In the genomic region with DNA sequence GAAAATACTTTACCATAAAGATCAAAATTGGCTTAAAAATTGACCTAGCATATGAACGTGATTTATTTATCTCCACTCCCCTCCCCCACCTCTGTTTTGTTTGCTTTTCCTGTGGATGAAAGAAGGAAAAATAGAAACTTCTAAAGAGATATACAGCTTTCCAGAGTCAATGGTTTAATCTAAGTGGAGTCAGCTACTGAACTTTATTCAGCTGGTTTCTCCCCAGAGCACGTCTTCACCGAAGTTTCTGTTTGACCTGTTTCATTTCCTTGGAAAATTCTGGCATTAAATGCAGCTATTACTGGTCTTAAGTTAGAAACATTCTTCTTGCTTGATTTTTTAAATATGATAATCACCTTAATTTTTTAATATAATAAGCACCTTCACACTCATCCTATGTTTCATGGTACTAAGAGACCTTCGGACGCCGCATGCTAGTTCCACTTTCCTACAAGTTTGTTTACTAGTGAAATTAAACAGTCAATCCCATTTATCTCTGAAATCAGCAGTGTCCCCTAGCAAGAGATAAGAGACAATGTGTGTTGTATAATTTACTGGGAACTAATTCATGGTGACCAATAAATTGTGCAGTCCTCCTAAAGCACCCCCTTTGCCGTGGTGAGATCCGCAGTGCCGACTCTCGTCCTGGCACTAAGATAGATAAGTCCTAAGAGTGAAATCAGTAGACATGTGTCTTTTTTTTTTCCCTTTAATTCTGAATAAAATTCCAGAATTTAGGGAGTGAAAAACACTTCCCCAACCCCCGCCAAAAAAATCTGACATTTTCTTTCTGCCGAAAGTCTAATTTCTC, we compare ENCODE assay signal across 18 cellular contexts.
DNase-seq lines count a peak whose midpoint lies in the region; ATAC-seq and TF ChIP-seq lines count a peak whose summit lies in the region.
"Had no signal": no experiment of that assay in that cellular context is flagged by ENCODE, and none has a peak within 500 bp of the region (broad histone marks: within the 10 kb centered on the region; RNA-seq: fewer than 3 reads in every experiment).

No MANE protein-coding gene starts in this region.

- H3K14ac ChIP-seq in H9 (ENCODE audit: insufficient read depth, low read length): no peak overlapping the region

- H3K56ac ChIP-seq in H9 (ENCODE audit: insufficient read length, low read depth, low read length): no peak overlapping the region

- no peak for DNase-seq in H9
- DNase-seq in adipocyte (ENCODE audit: low read depth): no peak
- no peak for DNase-seq in lower lobe of right lung
- DNase-seq in NCI-H187 treated with DMSO at 0.1 percent for 48 hours (lab: John Stamatoyannopoulos, UW): no peak
- no peak for DNase-seq in PC-3
- DNase-seq in tibial artery: no peak
- DNase-seq: AML-193, Caco-2, DMS53, KBM-7, NCI-H1092 treated with DMSO at 0.1 percent for 48 hours, NCI-H187, NCI-H2171, NCI-H446 treated with DMSO at 0.1 percent for 48 hours, SIG-M5 had no signal

- no peak overlapping the region for H2BK20ac ChIP-seq in H9 (ENCODE audit: low read depth, low read length, poor library complexity, severe bottlenecking)

- H3K9me2 ChIP-seq in PC-3 (replicated peaks; ENCODE audit: low read length): no peaks in the 10 kb centered on the region

- H3K79me2 ChIP-seq in H9 (ENCODE audit: insufficient read depth, low read length) (no peaks in the 10 kb centered on the region), PC-3 (ENCODE audit: low read length) (no peaks in the 10 kb centered on the region)

- no peak overlapping the region for H3K27ac ChIP-seq in H9 (ENCODE audit: insufficient read length, low read depth, low read length)
- H3K27ac ChIP-seq in lower lobe of right lung: no peak overlapping the region
- peak overlapping the region; percentile 84 for H3K27ac ChIP-seq in rectal smooth muscle tissue (ENCODE audit: low read depth, low read length)
- no peak overlapping the region for H3K27ac ChIP-seq in PC-3 (ENCODE audit: low read length)
- no peak overlapping the region for H3K27ac ChIP-seq in tibial artery
- H3K27ac ChIP-seq: HL-60 had no signal

- H3K9me3 ChIP-seq in H9 (ENCODE audit: control insufficient read depth, low read depth, low read length): no peaks in the 10 kb centered on the region
- H3K9me3 ChIP-seq in adipocyte (ENCODE audit: control insufficient read depth, low read length): no peaks in the 10 kb centered on the region
- no peaks in the 10 kb centered on the region for H3K9me3 ChIP-seq in lower lobe of right lung
- no peaks in the 10 kb centered on the region for H3K9me3 ChIP-seq in PC-3 (ENCODE audit: low read length)
- H3K9me3 ChIP-seq in tibial artery: no peaks in the 10 kb centered on the region
- H3K9me3 ChIP-seq: Caco-2 had no signal

- H3K4me3 ChIP-seq in adipocyte (ENCODE audit: low read length) (peak overlapping the region; percentile 71), lower lobe of right lung (peak overlapping the region; percentile 27), rectal smooth muscle tissue (ENCODE audit: low read length) (no peak overlapping the region), PC-3 (ENCODE audit: low read length) (no peak overlapping the region), tibial artery (no peak overlapping the region)

- peak overlapping the region in 2 of 3 experiments; percentile 15 to 53; a peak in 2 of 7 replicates for H3K27ac Mint-ChIP-seq in H9

- no peak overlapping the region for H2BK12ac ChIP-seq in H9 (ENCODE audit: insufficient read length, low read depth, low read length)

- H3K4me1 Mint-ChIP-seq in H9: peaks cover 25 to 35% of the 10 kb centered on the region in 2 experiments

- no peak overlapping the region for H2BK5ac ChIP-seq in H9 (ENCODE audit: insufficient read length, low read length)

- H3K27me3 ChIP-seq in H9 (ENCODE audit: insufficient read depth, low read length) (no peaks in the 10 kb centered on the region), adipocyte (replicated peaks; ENCODE audit: control insufficient read depth, insufficient read depth, low read length) (no peaks in the 10 kb centered on the region), lower lobe of right lung (ENCODE audit: low read depth) (no peaks in the 10 kb centered on the region), rectal smooth muscle tissue (ENCODE audit: control insufficient read depth, insufficient read depth, low read length) (no peaks in the 10 kb centered on the region), PC-3 (ENCODE audit: low read length) (no peaks in the 10 kb centered on the region), tibial artery (no peaks in the 10 kb centered on the region)

- H3K23ac ChIP-seq in H9 (ENCODE audit: insufficient read length, low read depth, low read length): no peak overlapping the region

- POLR2A ChIA-PET in PC-3 (lab: Charles Lee; ENCODE audit: unreplicated experiment): no interaction called here

- H3K9ac ChIP-seq in H9 (ENCODE audit: extremely low read depth, insufficient read length, low read length) (no peak overlapping the region), adipocyte (ENCODE audit: low read length) (peak overlapping the region; percentile 58), rectal smooth muscle tissue (ENCODE audit: low read length) (no peak overlapping the region), PC-3 (ENCODE audit: low read length) (no peak overlapping the region)

- H4K8ac ChIP-seq in H9 (replicated peaks; ENCODE audit: insufficient read length, low read depth, low read length): no peak overlapping the region

- H2AFZ ChIP-seq in H9 (ENCODE audit: low read length): no peak overlapping the region
- H2AFZ ChIP-seq in PC-3 (ENCODE audit: low read length): no peak overlapping the region

- H3K23me2 ChIP-seq in H9 (ENCODE audit: insufficient read length, low read depth, low read length, poor library complexity, severe bottlenecking): no peaks in the 10 kb centered on the region

- CTCF ChIA-PET in PC-3 (lab: Charles Lee): no interaction called here

- H3K4ac ChIP-seq in H9 (ENCODE audit: low read depth, low read length): no peak overlapping the region

- no peak for TF ChIP-seq CTCF in H9 (conservative IDR thresholded peaks at IDR 0.05)
- TF ChIP-seq CTCF in lower lobe of right lung (IDR thresholded peaks at IDR 0.05): no peak
- TF ChIP-seq CTCF in PC-3 (conservative IDR thresholded peaks at IDR 0.05; ENCODE audit: low read depth, low read length): no peak
- no peak for TF ChIP-seq CTCF in tibial artery (IDR thresholded peaks at IDR 0.05)

- H2AK5ac ChIP-seq in H9 (ENCODE audit: insufficient read length, low read length): no peak overlapping the region

- no peak overlapping the region for H3K4me3 Mint-ChIP-seq in H9

- no peak overlapping the region for H4K91ac ChIP-seq in H9 (ENCODE audit: insufficient read length, low read depth, low read length)

- no TSS peak for BruUV-seq in PC-3 (replicated peaks; lab: Mats Ljungman, UMichigan)

- no peak overlapping the region for H4K5ac ChIP-seq in H9 (ENCODE audit: insufficient read length, low read depth, low read length)

- no peaks in the 10 kb centered on the region for H3K36me3 ChIP-seq in adipocyte (ENCODE audit: control insufficient read depth, insufficient read depth, low read length, severe bottlenecking)
- H3K36me3 ChIP-seq in lower lobe of right lung: no peaks in the 10 kb centered on the region
- H3K36me3 ChIP-seq in rectal smooth muscle tissue (ENCODE audit: control insufficient read depth, insufficient read depth, low read length): no peaks in the 10 kb centered on the region
- no peaks in the 10 kb centered on the region; the same call in 1 of the 2 replicates for H3K36me3 ChIP-seq in PC-3 (ENCODE audit: low read depth, low read length)
- H3K36me3 ChIP-seq in tibial artery: no peaks in the 10 kb centered on the region

- intact Hi-C loops in lower lobe of right lung (cut with DNase I) (no loop called here), PC-3 (cut with micrococcal nuclease) (no loop called here), tibial artery (cut with DNase I; ENCODE audit: low total_unique reads) (loop anchor here (10.0 kb wide), 1 partner anchor 1056 kb away; no protein-coding TSS in a partner anchor)

- no peaks in the 10 kb centered on the region for H3F3A ChIP-seq in PC-3 (ENCODE audit: low read length, unreplicated experiment)

- H3K36me3 Mint-ChIP-seq in H9 (ENCODE audit: insufficient read depth in 1 of 3, low read depth in 3 of 3): peaks cover 0 to 12% (median 0%) of the 10 kb centered on the region in 3 experiments; a peak in 3 of 7 replicates

- H4K20me1 ChIP-seq in H9 (ENCODE audit: control insufficient read depth, insufficient read depth, insufficient read length) (no peaks in the 10 kb centered on the region), PC-3 (ENCODE audit: low read length) (no peaks in the 10 kb centered on the region)

- H2BK120ac ChIP-seq in H9 (ENCODE audit: low read depth, low read length, poor library complexity, severe bottlenecking): no peak overlapping the region

- no peak overlapping the region for H2BK15ac ChIP-seq in H9 (ENCODE audit: low read depth, low read length)

- H3K4me1 ChIP-seq in H9 (ENCODE audit: insufficient read depth, low read length) (peaks cover 7% of the 10 kb centered on the region; the same call in 1 of the 2 replicates), adipocyte (ENCODE audit: control insufficient read depth, insufficient read depth, low read length) (peaks cover 32% of the 10 kb centered on the region), lower lobe of right lung (no peaks in the 10 kb centered on the region), rectal smooth muscle tissue (ENCODE audit: control insufficient read depth, insufficient read depth, low read length) (peaks cover 15% of the 10 kb centered on the region), PC-3 (ENCODE audit: insufficient read depth, low read length) (no peaks in the 10 kb centered on the region), tibial artery (no peaks in the 10 kb centered on the region)
- H3K4me1 ChIP-seq: Caco-2 had no signal

- H3K79me1 ChIP-seq in H9 (ENCODE audit: insufficient read depth, low read depth, low read length, poor library complexity, severe bottlenecking): peaks cover 3% of the 10 kb centered on the region

- WGBS in H9 (ENCODE audit: extremely low coverage, insufficient read length, low lambda C conversion rate): no CpG with 5 or more reads among the region's 12 CpGs

- no peak overlapping the region for H3K4me2 ChIP-seq in H9 (ENCODE audit: insufficient read depth, insufficient read length, low read length)
- no peak overlapping the region for H3K4me2 ChIP-seq in PC-3 (ENCODE audit: low read length)

- no peak overlapping the region for H3T11ph ChIP-seq in H9 (ENCODE audit: low read length)

- H3K27me3 Mint-ChIP-seq in H9 (ENCODE audit: low read depth): no peaks in the 10 kb centered on the region

- H3K9me3 Mint-ChIP-seq in H9: peaks cover 2 to 9% of the 10 kb centered on the region in 2 experiments; a peak in 3 of 5 replicates

- H3K18ac ChIP-seq in H9 (ENCODE audit: insufficient read length, low read depth, low read length): no peak overlapping the region

- ATAC-seq in lower lobe of right lung (no peak), HG03196 (IDR thresholded peaks at IDR 0.05; ENCODE audit: unreplicated experiment) (no peak), PC-3 (no peak)

Comparison
In these comparisons a context has a peak if more than half of its experiments do, and no peak if none do; other contexts are left out.
1. H3K4me3 ChIP-seq: peak in adipocyte (single experiment) and lower lobe of right lung (single experiment); none in rectal smooth muscle tissue (single experiment), PC-3 (single experiment) and tibial artery (0 of 2).